1 cellular context compared by ENCODE assay signal in genomic region chr15:90716976-90717821, GRCh38.
TF ChIP-seq lines count a peak whose summit lies in the region.

Gene BLM, plus strand, starts transcription at chr15:90717346. Its CDS starts 30,047 bp downstream, at chr15:90747393.

TF ChIP-seq in HepG2, 621 proteins besides CTCF, POLR2A, EP300 and RAD21 (continued from another document and continues in another):
- TF ChIP-seq GABPA (IDR thresholded peaks at IDR 0.05; ENCODE audit: low read depth, low read length) = peak; percentile 67
- TF ChIP-seq GABPA (CRISPR knock-in tag; IDR thresholded peaks at IDR 0.05; ENCODE audit: low read depth) = peak; percentile 88
- TF ChIP-seq TSC22D2 (CRISPR knock-in tag; IDR thresholded peaks at IDR 0.05; ENCODE audit: borderline replicate concordance) = no peak
- TF ChIP-seq GFI1 (CRISPR knock-in tag; IDR thresholded peaks at IDR 0.05; ENCODE audit: borderline replicate concordance) = no peak
- TF ChIP-seq ZNF138 (CRISPR knock-in tag; IDR thresholded peaks at IDR 0.05; ENCODE audit: low read depth) = no peak
- TF ChIP-seq MLXIP (CRISPR knock-in tag; IDR thresholded peaks at IDR 0.05; ENCODE audit: borderline replicate concordance) = no peak
- no peak for TF ChIP-seq GTF3A (CRISPR knock-in tag; conservative IDR thresholded peaks at IDR 0.05)
- TF ChIP-seq ZNF770 (CRISPR knock-in tag; IDR thresholded peaks at IDR 0.05) = no peak
- TF ChIP-seq PHF8 (CRISPR knock-in tag; IDR thresholded peaks at IDR 0.05) = peak; percentile 80
- TF ChIP-seq STAT5B (CRISPR knock-in tag; IDR thresholded peaks at IDR 0.05) = no peak
- TF ChIP-seq ZFP90 (CRISPR knock-in tag; IDR thresholded peaks at IDR 0.05; ENCODE audit: borderline replicate concordance) = no peak
- no peak for TF ChIP-seq CBX2 (IDR thresholded peaks at IDR 0.05; ENCODE audit: low read depth, low read length)
- TF ChIP-seq CBX2 (CRISPR knock-in tag; IDR thresholded peaks at IDR 0.05; ENCODE audit: low read depth) = no peak
- peak; percentile 94 for TF ChIP-seq BRF2 (CRISPR knock-in tag; IDR thresholded peaks at IDR 0.05)
- TF ChIP-seq HNRNPUL1 (IDR thresholded peaks at IDR 0.05; ENCODE audit: low read depth, low read length) = no peak
- TF ChIP-seq TBX2 (CRISPR knock-in tag; IDR thresholded peaks at IDR 0.05; ENCODE audit: borderline replicate concordance) = peak; percentile 76; the same call in 1 of the 2 replicates
- TF ChIP-seq UBTF (CRISPR knock-in tag; IDR thresholded peaks at IDR 0.05) = no peak
- peak; percentile 99 for TF ChIP-seq CCDC6 (CRISPR knock-in tag; IDR thresholded peaks at IDR 0.05)
- no peak for TF ChIP-seq ZNF569 (CRISPR knock-in tag; IDR thresholded peaks at IDR 0.05; ENCODE audit: borderline replicate concordance)
- 0 out of 2 replicates have a peak, but pooled peaks have one; percentile 13 for TF ChIP-seq ZNF503 (CRISPR knock-in tag; IDR thresholded peaks at IDR 0.05)
- TF ChIP-seq ZNF816 (CRISPR knock-in tag; IDR thresholded peaks at IDR 0.05; ENCODE audit: borderline replicate concordance) = peak; percentile 97; the same call in 1 of the 2 replicates
- TF ChIP-seq EEA1 (CRISPR knock-in tag; IDR thresholded peaks at IDR 0.05; ENCODE audit: borderline replicate concordance) = no peak
- TF ChIP-seq ZHX1 (CRISPR knock-in tag; IDR thresholded peaks at IDR 0.05; ENCODE audit: low read depth) = peak; percentile 76; the same call in 1 of the 2 replicates
- peak; percentile 54; the same call in 1 of the 2 replicates for TF ChIP-seq THAP9 (CRISPR knock-in tag; IDR thresholded peaks at IDR 0.05; ENCODE audit: borderline replicate concordance)
- no peak for TF ChIP-seq ZNF646 (CRISPR knock-in tag; IDR thresholded peaks at IDR 0.05)
- no peak for TF ChIP-seq AHR (CRISPR knock-in tag; IDR thresholded peaks at IDR 0.05)
- TF ChIP-seq ZNF205 (CRISPR knock-in tag; IDR thresholded peaks at IDR 0.05) = peak; percentile 47; the same call in 1 of the 2 replicates
